Comparison of ENCODE assay signal across 9 cellular contexts in genomic region chr2:33497177-33497787, GRCh38. TPM values are rescaled to one million over a fixed set of nuclear protein-coding genes. Genes with fewer than 3 reads are reported as not detected.
DNase-seq lines count a peak whose midpoint lies in the region; ATAC-seq and TF ChIP-seq lines count a peak whose summit lies in the region.
"Had no signal": no experiment of that assay in that cellular context is flagged by ENCODE, and none has a peak within 500 bp of the region (broad histone marks: within the 10 kb centered on the region; RNA-seq: fewer than 3 reads in every experiment).

No MANE protein-coding gene starts in this region.

- DNase-seq in activated T-helper 1 cell treated with anti-CD3 and anti-CD28 coated beads, Interleukin-12 subunit alpha, Interleukin-12 subunit beta, Interleukin-2, Interleukin-4 antibody, amounts not matched to agents 30 ng/mL and 10 ng/mL and 1 ng/mL, durations not matched to agents 14 hours and 24 hours and 36 hours (ENCODE audit: low spot score): no peak
- DNase-seq in NCI-H1417 (lab: John Stamatoyannopoulos, UW) (no peak), activated gamma-delta T cell treated with Interleukin-2 at 50 U/mL for 16 hours (no peak), D341Med (ENCODE audit: low spot score) (no peak), PC-3 (no peak)

- no peak overlapping the region for H3K9ac ChIP-seq in PC-3 (ENCODE audit: low read length)

- POLR2A ChIA-PET in PC-3 (lab: Charles Lee; ENCODE audit: unreplicated experiment): no interaction called here

- H3K27ac ChIP-seq in DOHH2 (ENCODE audit: low read depth, low read length): peak overlapping the region; percentile 90
- no peak overlapping the region for H3K27ac ChIP-seq in PC-3 (ENCODE audit: low read length)
- H3K27ac ChIP-seq: epithelial cell of prostate had no signal

- no peak for TF ChIP-seq CTCF in DOHH2 (IDR thresholded peaks at IDR 0.05; ENCODE audit: low read depth, low read length, poor library complexity, severe bottlenecking)
- no peak for TF ChIP-seq CTCF in PC-3 (conservative IDR thresholded peaks at IDR 0.05; ENCODE audit: low read depth, low read length)

- H4K20me1 ChIP-seq in DOHH2 (ENCODE audit: control insufficient read depth, insufficient read depth, low read depth, low read length) (no peaks in the 10 kb centered on the region), PC-3 (ENCODE audit: low read length) (no peaks in the 10 kb centered on the region)

- H3K4me1 ChIP-seq in DOHH2 (ENCODE audit: control insufficient read depth, low read length): peaks cover 100% of the 10 kb centered on the region
- peaks cover 29% of the 10 kb centered on the region for H3K4me1 ChIP-seq in PC-3 (ENCODE audit: insufficient read depth, low read length)

- BruUV-seq in PC-3 (replicated peaks; lab: Mats Ljungman, UMichigan): no TSS peak

- H3F3A ChIP-seq in DOHH2 (ENCODE audit: control insufficient read depth, insufficient read depth): peaks cover 33% of the 10 kb centered on the region
- H3F3A ChIP-seq in PC-3 (ENCODE audit: low read length, unreplicated experiment): no peaks in the 10 kb centered on the region

- H3K9me3 ChIP-seq in DOHH2 (ENCODE audit: control insufficient read depth, insufficient read depth, low read length) (no peaks in the 10 kb centered on the region), PC-3 (ENCODE audit: low read length) (no peaks in the 10 kb centered on the region)

- peak overlapping the region; percentile 23 for H3K4me3 Mint-ChIP-seq in activated T-helper 1 cell treated with anti-CD3 and anti-CD28 coated beads, Interleukin-12 subunit alpha, Interleukin-12 subunit beta, Interleukin-2, Interleukin-4 antibody, amounts not matched to agents 30 ng/mL and 10 ng/mL and 1 ng/mL, durations not matched to agents 14 hours and 24 hours and 36 hours

- H3K4me3 ChIP-seq in DOHH2 (ENCODE audit: low read length) (peak overlapping the region; percentile 40), PC-3 (ENCODE audit: low read length) (no peak overlapping the region)

- H3K9me3 Mint-ChIP-seq in activated T-helper 1 cell treated with anti-CD3 and anti-CD28 coated beads, Interleukin-12 subunit alpha, Interleukin-12 subunit beta, Interleukin-2, Interleukin-4 antibody, amounts not matched to agents 30 ng/mL and 10 ng/mL and 1 ng/mL, durations not matched to agents 14 hours and 24 hours and 36 hours: no peaks in the 10 kb centered on the region

- intact Hi-C loops in activated T-helper 1 cell treated with anti-CD3 and anti-CD28 coated beads, Interleukin-12 subunit alpha, Interleukin-12 subunit beta, Interleukin-2, Interleukin-4 antibody, amounts not matched to agents 30 ng/mL and 10 ng/mL and 1 ng/mL, durations not matched to agents 14 hours and 24 hours and 36 hours (cut with micrococcal nuclease): loop anchor here (1.0 to 5.0 kb wide), 7 partner anchors 9 to 102 kb away; partner anchors contain the start of genes FAM98A and RASGRP3
- intact Hi-C loops in PC-3 (cut with micrococcal nuclease): no loop called here

- peaks cover 50% of the 10 kb centered on the region for H3K4me1 Mint-ChIP-seq in activated T-helper 1 cell treated with anti-CD3 and anti-CD28 coated beads, Interleukin-12 subunit alpha, Interleukin-12 subunit beta, Interleukin-2, Interleukin-4 antibody, amounts not matched to agents 30 ng/mL and 10 ng/mL and 1 ng/mL, durations not matched to agents 14 hours and 24 hours and 36 hours (ENCODE audit: low read depth)

- H3K27ac Mint-ChIP-seq in activated T-helper 1 cell treated with anti-CD3 and anti-CD28 coated beads, Interleukin-12 subunit alpha, Interleukin-12 subunit beta, Interleukin-2, Interleukin-4 antibody, amounts not matched to agents 30 ng/mL and 10 ng/mL and 1 ng/mL, durations not matched to agents 14 hours and 24 hours and 36 hours: peak overlapping the region; percentile 49

- H3K4me2 ChIP-seq in DOHH2 (ENCODE audit: low read length): peak overlapping the region; percentile 82
- no peak overlapping the region for H3K4me2 ChIP-seq in PC-3 (ENCODE audit: low read length)

- CTCF ChIA-PET in PC-3 (lab: Charles Lee): no interaction called here

- H2AFZ ChIP-seq in PC-3 (ENCODE audit: low read length): no peak overlapping the region

- H3K79me2 ChIP-seq in DOHH2 (ENCODE audit: control insufficient read depth, low read length): peaks cover 100% of the 10 kb centered on the region
- no peaks in the 10 kb centered on the region for H3K79me2 ChIP-seq in PC-3 (ENCODE audit: low read length)

- peaks cover 6% of the 10 kb centered on the region for H3K36me3 Mint-ChIP-seq in activated T-helper 1 cell treated with anti-CD3 and anti-CD28 coated beads, Interleukin-12 subunit alpha, Interleukin-12 subunit beta, Interleukin-2, Interleukin-4 antibody, amounts not matched to agents 30 ng/mL and 10 ng/mL and 1 ng/mL, durations not matched to agents 14 hours and 24 hours and 36 hours (ENCODE audit: low read depth)

- H3K36me3 ChIP-seq in DOHH2 (ENCODE audit: control insufficient read depth, low read length) (peaks cover 73% of the 10 kb centered on the region), PC-3 (ENCODE audit: low read depth, low read length) (no peaks in the 10 kb centered on the region)

- no peaks in the 10 kb centered on the region for H3K27me3 ChIP-seq in DOHH2 (ENCODE audit: control insufficient read depth, low read length)
- no peaks in the 10 kb centered on the region for H3K27me3 ChIP-seq in PC-3 (ENCODE audit: low read length)

- H3K9me2 ChIP-seq in DOHH2 (replicated peaks; ENCODE audit: control insufficient read depth, low read length): no peaks in the 10 kb centered on the region
- H3K9me2 ChIP-seq in PC-3 (replicated peaks; ENCODE audit: low read length): no peaks in the 10 kb centered on the region

- ATAC-seq in GM19463 (IDR thresholded peaks at IDR 0.05; ENCODE audit: unreplicated experiment): peak; percentile 39
- ATAC-seq in HG03439 (IDR thresholded peaks at IDR 0.05; ENCODE audit: unreplicated experiment): peak; percentile 42
- no peak for ATAC-seq in PC-3

- peaks cover 2% of the 10 kb centered on the region for H3K27me3 Mint-ChIP-seq in activated T-helper 1 cell treated with anti-CD3 and anti-CD28 coated beads, Interleukin-12 subunit alpha, Interleukin-12 subunit beta, Interleukin-2, Interleukin-4 antibody, amounts not matched to agents 30 ng/mL and 10 ng/mL and 1 ng/mL, durations not matched to agents 14 hours and 24 hours and 36 hours (ENCODE audit: insufficient read depth)

RNA-seq across cellular contexts. Expression of gene RASGRP3, which starts 20.8 kb away (rescaled TPM):
- 3.6 and 4.1 TPM in 2 replicates for total RNA-seq in activated T-helper 1 cell treated with anti-CD3 and anti-CD28 coated beads, Interleukin-12 subunit alpha, Interleukin-12 subunit beta, Interleukin-2, Interleukin-4 antibody, amounts not matched to agents 30 ng/mL and 10 ng/mL and 1 ng/mL, durations not matched to agents 14 hours and 24 hours and 36 hours
- total RNA-seq in PC-3 (2014; rRNA removed): 0.15 and 0.52 TPM in 2 replicates
